24 cellular contexts compared by ENCODE assay signal in the genomic region with DNA sequence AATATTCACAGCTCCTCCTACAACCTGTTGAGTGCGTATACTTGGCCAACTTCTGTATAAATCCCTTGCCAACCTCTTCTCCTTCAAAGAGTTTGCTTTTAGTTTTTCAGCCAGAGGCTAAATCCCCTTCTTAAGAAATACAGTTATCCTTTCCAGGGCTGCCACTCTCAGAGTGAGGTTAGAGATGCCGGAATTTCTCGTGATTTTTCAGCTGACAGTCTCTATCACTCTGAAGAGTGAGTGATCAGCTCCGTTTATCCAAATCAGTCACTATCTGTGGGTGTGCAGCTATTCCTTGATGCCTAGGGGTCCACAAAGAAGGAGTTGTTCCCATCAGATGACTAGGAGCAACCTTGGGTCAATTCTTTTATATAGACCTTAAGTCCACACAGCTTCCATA.
"Had no signal": no experiment of that assay in that cellular context is flagged by ENCODE, and none has a peak within 500 bp of the region (broad histone marks: within the 10 kb centered on the region; RNA-seq: fewer than 3 reads in every experiment).

No MANE protein-coding gene starts in this region.

- H3K9me3 ChIP-seq: ovary, psoas muscle, right lobe of liver, sigmoid colon, stomach, thoracic aorta, thyroid gland, tibial nerve, upper lobe of left lung, vagina had no signal

- H3K4me1 ChIP-seq: parathyroid adenoma, psoas muscle, right lobe of liver, sigmoid colon, stomach, thyroid gland, tibial nerve, upper lobe of left lung, vagina had no signal

- H3K27me3 ChIP-seq: ovary, right lobe of liver, sigmoid colon, stomach, thyroid gland, tibial nerve, upper lobe of left lung, vagina had no signal

- H3K36me3 ChIP-seq: ovary, right lobe of liver, sigmoid colon, stomach, thoracic aorta, thyroid gland, tibial nerve, upper lobe of left lung, vagina had no signal

- H3K4me3 ChIP-seq: ovary, psoas muscle, right lobe of liver, sigmoid colon, stomach, thoracic aorta, thyroid gland, tibial nerve, upper lobe of left lung, vagina had no signal

- H3K27ac ChIP-seq: ovary, parathyroid adenoma, psoas muscle, right lobe of liver, sigmoid colon, stomach, thoracic aorta, thyroid gland, tibial nerve, upper lobe of left lung, vagina had no signal

- DNase-seq: naive B cell; naive thymus-derived CD8-positive, alpha-beta T cell; nephron progenitor cell; occipital lobe; ovary; posterior cingulate gyrus; psoas muscle; right cardiac atrium; right lobe of liver; sigmoid colon; small intestine; stimulated activated CD4-positive, alpha-beta T cell treated with anti-CD3 and anti-CD28 coated beads, Interleukin-15, amount 100 ng/mL, for 24 hours; stimulated activated CD4-positive, alpha-beta T cell treated with anti-CD3 and anti-CD28 coated beads, Interleukin-2, amount 100 ng/mL, for 24 hours; stimulated activated CD4-positive, alpha-beta T cell treated with anti-CD3 and anti-CD28 coated beads, Interleukin-2, amount 100 ng/mL, for 48 hours; stimulated activated CD4-positive, alpha-beta T cell treated with anti-CD3 and anti-CD28 coated beads, Interleukin-4, amount 100 ng/mL, for 24 hours; stimulated activated naive B cell treated with anti-CD40 and anti-IgM and Interleukin-4, amounts not matched to agents 10 μg/mL and 1 μg/mL and 100 μg/mL, for 72 hours; stimulated activated naive CD4-positive, alpha-beta T cell treated with Interleukin-2 at 50 U/mL for 16 hours; stomach; thyroid gland; upper lobe of left lung had no signal

- H3K9ac ChIP-seq: parathyroid adenoma had no signal
